In the genomic region with DNA sequence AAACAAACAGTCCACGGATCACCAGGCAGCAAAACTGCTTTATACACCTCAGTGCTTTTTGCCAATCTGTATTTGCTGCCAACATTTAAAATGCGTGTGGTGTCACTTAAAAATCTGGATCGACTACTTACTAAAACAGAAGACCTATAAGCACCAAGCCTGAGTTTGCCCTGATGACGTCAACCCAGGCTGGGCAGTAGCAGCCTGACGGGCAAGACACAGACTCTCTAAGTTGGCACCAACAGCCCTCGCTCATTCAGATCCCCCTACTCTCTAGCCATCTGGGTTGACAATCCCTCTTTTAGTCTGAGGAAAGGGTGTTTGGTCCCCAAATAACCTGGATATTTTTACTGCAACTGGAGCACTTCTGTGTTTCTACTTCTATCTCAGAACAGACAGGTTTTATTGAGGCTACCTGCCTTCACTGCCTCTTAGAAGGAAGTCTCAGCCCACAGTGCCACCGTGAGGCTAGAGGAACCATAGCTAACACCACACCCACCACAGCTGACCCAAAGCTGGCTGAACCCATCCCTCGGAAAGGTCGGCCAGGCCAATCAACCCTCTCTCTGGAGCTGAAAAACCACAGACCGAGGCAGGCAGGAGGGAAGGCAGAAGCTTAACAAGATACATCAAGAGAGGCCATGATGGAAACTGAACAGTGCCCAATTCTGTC, we compare ENCODE assay signal across 1 cellular context.
TF ChIP-seq lines count a peak whose summit lies in the region.

No MANE protein-coding gene starts in this region.

TF ChIP-seq in neural cell, 6 proteins besides CTCF, POLR2A, EP300 and RAD21 (continued from another document):
- TF ChIP-seq, protein P1, sequence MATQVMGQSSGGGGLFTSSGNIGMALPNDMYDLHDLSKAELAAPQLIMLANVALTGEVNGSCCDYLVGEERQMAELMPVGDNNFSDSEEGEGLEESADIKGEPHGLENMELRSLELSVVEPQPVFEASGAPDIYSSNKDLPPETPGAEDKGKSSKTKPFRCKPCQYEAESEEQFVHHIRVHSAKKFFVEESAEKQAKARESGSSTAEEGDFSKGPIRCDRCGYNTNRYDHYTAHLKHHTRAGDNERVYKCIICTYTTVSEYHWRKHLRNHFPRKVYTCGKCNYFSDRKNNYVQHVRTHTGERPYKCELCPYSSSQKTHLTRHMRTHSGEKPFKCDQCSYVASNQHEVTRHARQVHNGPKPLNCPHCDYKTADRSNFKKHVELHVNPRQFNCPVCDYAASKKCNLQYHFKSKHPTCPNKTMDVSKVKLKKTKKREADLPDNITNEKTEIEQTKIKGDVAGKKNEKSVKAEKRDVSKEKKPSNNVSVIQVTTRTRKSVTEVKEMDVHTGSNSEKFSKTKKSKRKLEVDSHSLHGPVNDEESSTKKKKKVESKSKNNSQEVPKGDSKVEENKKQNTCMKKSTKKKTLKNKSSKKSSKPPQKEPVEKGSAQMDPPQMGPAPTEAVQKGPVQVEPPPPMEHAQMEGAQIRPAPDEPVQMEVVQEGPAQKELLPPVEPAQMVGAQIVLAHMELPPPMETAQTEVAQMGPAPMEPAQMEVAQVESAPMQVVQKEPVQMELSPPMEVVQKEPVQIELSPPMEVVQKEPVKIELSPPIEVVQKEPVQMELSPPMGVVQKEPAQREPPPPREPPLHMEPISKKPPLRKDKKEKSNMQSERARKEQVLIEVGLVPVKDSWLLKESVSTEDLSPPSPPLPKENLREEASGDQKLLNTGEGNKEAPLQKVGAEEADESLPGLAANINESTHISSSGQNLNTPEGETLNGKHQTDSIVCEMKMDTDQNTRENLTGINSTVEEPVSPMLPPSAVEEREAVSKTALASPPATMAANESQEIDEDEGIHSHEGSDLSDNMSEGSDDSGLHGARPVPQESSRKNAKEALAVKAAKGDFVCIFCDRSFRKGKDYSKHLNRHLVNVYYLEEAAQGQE (IDR thresholded peaks at IDR 0.05; ENCODE audit: borderline replicate concordance), result no peak
- TF ChIP-seq TAF1 (IDR thresholded peaks at IDR 0.05; ENCODE audit: low read depth) (no peak), MXI1 (conservative IDR thresholded peaks at IDR 0.05; ENCODE audit: poor library complexity, severe bottlenecking) (no peak), SMC3 (conservative IDR thresholded peaks at IDR 0.05; ENCODE audit: poor library complexity) (no peak), POLR2AphosphoS5 (IDR thresholded peaks at IDR 0.05) (no peak)
